Comparison of ENCODE assay signal across 18 cellular contexts in genomic region chr22:41146573-41146972, GRCh38.
"Had no signal": no experiment of that assay in that cellular context is flagged by ENCODE, and none has a peak within 500 bp of the region (broad histone marks: within the 10 kb centered on the region; RNA-seq: fewer than 3 reads in every experiment).

No MANE protein-coding gene starts in this region.

- H3K4me1 Mint-ChIP-seq: activated naive CD8-positive, alpha-beta T cell treated with anti-CD3 and anti-CD28 coated beads for 36 hours; activated T-helper 17 cell treated with anti-CD3 and anti-CD28 coated beads, Interleukin-2, amount 50 U/mL, for 72 hours; endodermal cell; neural progenitor cell had no signal

- H3K27me3 Mint-ChIP-seq: activated CD8-positive, alpha-beta T cell treated with anti-CD3 and anti-CD28 coated beads for 36 hours; activated naive CD8-positive, alpha-beta T cell treated with anti-CD3 and anti-CD28 coated beads for 36 hours; activated T-helper 17 cell treated with anti-CD3 and anti-CD28 coated beads, Interleukin-2, amount 50 U/mL, for 72 hours; naive thymus-derived CD4-positive, alpha-beta T cell; type B pancreatic cell had no signal

- DNase-seq: activated CD8-positive, alpha-beta T cell treated with anti-CD3 and anti-CD28 coated beads for 36 hours; activated naive CD4-positive, alpha-beta T cell; activated naive CD8-positive, alpha-beta T cell treated with anti-CD3 and anti-CD28 coated beads for 36 hours; activated T-cell treated with anti-CD3 and anti-CD28 coated beads, Interleukin-2, amount 50 U/mL, for 1 hour; amygdala; endodermal cell; heart left ventricle; mesenchymal stem cell; naive thymus-derived CD4-positive, alpha-beta T cell; right lobe of liver; stimulated activated CD4-positive, alpha-beta T cell treated with anti-CD3 and anti-CD28 coated beads, Interleukin-4, amount 100 ng/mL, for 1 hour; stomach had no signal

- ATAC-seq: activated CD8-positive, alpha-beta T cell treated with anti-CD3 and anti-CD28 coated beads for 36 hours; activated T-helper 17 cell treated with anti-CD3 and anti-CD28 coated beads, Interleukin-2, amount 50 U/mL, for 72 hours; body of pancreas; gastroesophageal sphincter; heart left ventricle; naive thymus-derived CD4-positive, alpha-beta T cell; right lobe of liver had no signal

- H3K4me3 Mint-ChIP-seq: activated CD8-positive, alpha-beta T cell treated with anti-CD3 and anti-CD28 coated beads for 36 hours; activated naive CD8-positive, alpha-beta T cell treated with anti-CD3 and anti-CD28 coated beads for 36 hours; activated T-helper 17 cell treated with anti-CD3 and anti-CD28 coated beads, Interleukin-2, amount 50 U/mL, for 72 hours; endodermal cell; naive thymus-derived CD4-positive, alpha-beta T cell; neural progenitor cell; T-helper 2 cell treated with Interferon-gamma antibody and Interleukin-4, amounts not matched to agents 5 μg/mL and 100 μg/mL, for 36 hours; type B pancreatic cell had no signal

- H3K27ac Mint-ChIP-seq: activated CD8-positive, alpha-beta T cell treated with anti-CD3 and anti-CD28 coated beads for 36 hours; activated naive CD8-positive, alpha-beta T cell treated with anti-CD3 and anti-CD28 coated beads for 36 hours; activated T-helper 17 cell treated with anti-CD3 and anti-CD28 coated beads, Interleukin-2, amount 50 U/mL, for 72 hours; endodermal cell; naive thymus-derived CD4-positive, alpha-beta T cell; neural progenitor cell; T-helper 2 cell treated with Interferon-gamma antibody and Interleukin-4, amounts not matched to agents 5 μg/mL and 100 μg/mL, for 36 hours; type B pancreatic cell had no signal

- H3K9me3 Mint-ChIP-seq: activated CD8-positive, alpha-beta T cell treated with anti-CD3 and anti-CD28 coated beads for 36 hours; activated naive CD8-positive, alpha-beta T cell treated with anti-CD3 and anti-CD28 coated beads for 36 hours; activated T-helper 17 cell treated with anti-CD3 and anti-CD28 coated beads, Interleukin-2, amount 50 U/mL, for 72 hours; endodermal cell; naive thymus-derived CD4-positive, alpha-beta T cell; neural progenitor cell; T-helper 2 cell treated with Interferon-gamma antibody and Interleukin-4, amounts not matched to agents 5 μg/mL and 100 μg/mL, for 36 hours; type B pancreatic cell had no signal
